19 cellular contexts compared by ENCODE assay signal in the genomic region with DNA sequence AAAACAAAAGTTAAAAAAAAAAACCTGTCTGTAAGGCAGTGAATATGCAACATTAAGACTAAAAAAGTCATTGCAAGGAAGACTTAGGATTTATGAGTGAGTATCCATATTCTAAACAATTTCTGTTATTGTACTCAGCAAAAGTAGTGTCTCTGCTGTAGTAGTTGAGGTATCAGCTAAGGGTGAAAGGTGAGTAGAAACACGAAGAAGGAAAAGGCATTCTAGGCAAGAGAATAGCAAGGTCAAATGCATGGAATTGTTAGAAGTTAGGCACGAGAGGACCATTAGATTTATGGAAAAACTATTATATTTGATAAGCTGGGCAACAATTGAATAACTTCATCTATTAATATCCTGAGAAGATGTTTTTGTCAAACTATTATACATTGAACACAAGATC. TPM values are rescaled to one million over a fixed set of nuclear protein-coding genes. Genes with fewer than 3 reads are reported as not detected.
DNase-seq lines count a peak whose midpoint lies in the region; ATAC-seq lines count a peak whose summit lies in the region.
"Had no signal": no experiment of that assay in that cellular context is flagged by ENCODE, and none has a peak within 500 bp of the region (broad histone marks: within the 10 kb centered on the region; RNA-seq: fewer than 3 reads in every experiment).

No MANE protein-coding gene starts in this region.

- H3K36me3 Mint-ChIP-seq in T-helper 2 cell treated with Interferon-gamma antibody and Interleukin-4, amounts not matched to agents 5 μg/mL and 100 μg/mL, for 36 hours (ENCODE audit: low read depth) = peaks cover 38% of the 10 kb centered on the region
- H3K36me3 Mint-ChIP-seq in CD4-positive, alpha-beta memory T cell = peaks cover 7 to 8% of the 10 kb centered on the region in 2 donors
- peaks cover 3% of the 10 kb centered on the region for H3K36me3 Mint-ChIP-seq in T-cell
- no peaks in the 10 kb centered on the region for H3K36me3 Mint-ChIP-seq in immature natural killer cell

- H3K4me1 ChIP-seq in CD4-positive, alpha-beta memory T cell (ENCODE audit: insufficient read depth, low read length) = peaks cover 41% of the 10 kb centered on the region

- DNase-seq in T-helper 2 cell treated with Interferon-gamma antibody and Interleukin-4, amounts not matched to agents 5 μg/mL and 100 μg/mL, for 36 hours (ENCODE audit: low spot score) = no peak
- DNase-seq in T-helper 2 cell = no peak
- DNase-seq in CD4-positive, alpha-beta memory T cell = no peak
- no peak for DNase-seq in T-cell
- DNase-seq in immature natural killer cell = no peak
- DNase-seq in caudate nucleus (lab: John Stamatoyannopoulos, UW) = no peak
- DNase-seq in SKM-1 (lab: John Stamatoyannopoulos, UW; ENCODE audit: unreplicated experiment) = no peak
- no peak for DNase-seq in A172 (ENCODE audit: low spot score)
- DNase-seq: activated CD4-positive, alpha-beta memory T cell treated with anti-CD3 and anti-CD28 coated beads for 36 hours; cortex of kidney; MG63; NCI-H1436; NCI-H524; nucleus accumbens; retina; spleen; stimulated activated CD4-positive, alpha-beta T cell treated with anti-CD3 and anti-CD28 coated beads, Interleukin-4, amount 100 ng/mL, for 4 hours had no signal

- no peaks in the 10 kb centered on the region for H3K27me3 Mint-ChIP-seq in T-helper 2 cell treated with Interferon-gamma antibody and Interleukin-4, amounts not matched to agents 5 μg/mL and 100 μg/mL, for 36 hours (ENCODE audit: low read depth)
- H3K27me3 Mint-ChIP-seq in CD4-positive, alpha-beta memory T cell = no peaks in the 10 kb centered on the region
- H3K27me3 Mint-ChIP-seq in T-cell (no peaks in the 10 kb centered on the region), immature natural killer cell (ENCODE audit: low read depth in 3 of 3) (peaks cover 2 to 3% (median 3%) of the 10 kb centered on the region in 3 donors)
- H3K27me3 Mint-ChIP-seq: activated CD4-positive, alpha-beta memory T cell treated with anti-CD3 and anti-CD28 coated beads for 36 hours had no signal

- H3K4me3 Mint-ChIP-seq in T-helper 2 cell treated with Interferon-gamma antibody and Interleukin-4, amounts not matched to agents 5 μg/mL and 100 μg/mL, for 36 hours = peak overlapping the region; percentile 85
- peak overlapping the region in 7 of 8 donors; percentile 31 to 99 (median 97) for H3K4me3 Mint-ChIP-seq in CD4-positive, alpha-beta memory T cell
- peak overlapping the region; percentile 11 to 96 (median 47) for H3K4me3 Mint-ChIP-seq in T-cell
- H3K4me3 Mint-ChIP-seq in immature natural killer cell = peak overlapping the region; percentile 25 to 97 (median 96)

- H3K4me1 Mint-ChIP-seq in T-helper 2 cell treated with Interferon-gamma antibody and Interleukin-4, amounts not matched to agents 5 μg/mL and 100 μg/mL, for 36 hours (ENCODE audit: low read depth) = peaks cover 72% of the 10 kb centered on the region
- H3K4me1 Mint-ChIP-seq in CD4-positive, alpha-beta memory T cell = peaks cover 41 to 80% (median 55%) of the 10 kb centered on the region in 4 donors
- H3K4me1 Mint-ChIP-seq in T-cell = peaks cover 59 to 65% (median 63%) of the 10 kb centered on the region in 3 donors
- peaks cover 41 to 58% of the 10 kb centered on the region in 2 donors for H3K4me1 Mint-ChIP-seq in immature natural killer cell

- no peaks in the 10 kb centered on the region for H3K9me3 ChIP-seq in CD4-positive, alpha-beta memory T cell (ENCODE audit: control insufficient read depth in 1 of 2, low read length in 2 of 2)
- H3K9me3 ChIP-seq: BLaER1, MG63, spleen had no signal

- H3K36me3 ChIP-seq in CD4-positive, alpha-beta memory T cell (ENCODE audit: insufficient read depth, low read length) = no peaks in the 10 kb centered on the region

- no peak overlapping the region for H3K4me3 ChIP-seq in CD4-positive, alpha-beta memory T cell (ENCODE audit: low read length in 2 of 2)

- no peak overlapping the region for H3K27ac Mint-ChIP-seq in T-helper 2 cell treated with Interferon-gamma antibody and Interleukin-4, amounts not matched to agents 5 μg/mL and 100 μg/mL, for 36 hours
- peak overlapping the region in 6 of 7 donors; percentile 5 to 97 (median 52) for H3K27ac Mint-ChIP-seq in CD4-positive, alpha-beta memory T cell
- H3K27ac Mint-ChIP-seq in T-cell = no peak overlapping the region
- H3K27ac Mint-ChIP-seq in immature natural killer cell = peak overlapping the region in 3 of 6 donors; percentile 12 to 98 (median 74)
- H3K27ac Mint-ChIP-seq: activated CD4-positive, alpha-beta memory T cell treated with anti-CD3 and anti-CD28 coated beads for 36 hours had no signal

- intact Hi-C loops in CD4-positive, alpha-beta memory T cell (cut with micrococcal nuclease) = loop anchor here (10.0 kb wide), 2 partner anchors 159 to 189 kb away; no protein-coding TSS in a partner anchor

- CTCF ChIA-PET in CD4-positive, alpha-beta memory T cell (lab: Charles Lee; ENCODE audit: partially characterized antibody) = interaction anchor here (1.1 to 3.5 kb wide), 4 partner anchors 17 to 90 kb away, joined by 3 to 41 read pairs (median 9); a partner anchor contains a TSS
- CTCF ChIA-PET in T-cell (lab: Charles Lee) = no interaction called here

- H3K27ac ChIP-seq in CD4-positive, alpha-beta memory T cell (ENCODE audit: low read depth, low read length) = no peak overlapping the region
- no peak overlapping the region for H3K27ac ChIP-seq in caudate nucleus (ENCODE audit: low read depth, low read length)
- H3K27ac ChIP-seq: BLaER1, HL-60, spleen had no signal

- no peaks in the 10 kb centered on the region for H3K9me3 Mint-ChIP-seq in T-helper 2 cell treated with Interferon-gamma antibody and Interleukin-4, amounts not matched to agents 5 μg/mL and 100 μg/mL, for 36 hours
- H3K9me3 Mint-ChIP-seq in CD4-positive, alpha-beta memory T cell = no peaks in the 10 kb centered on the region
- H3K9me3 Mint-ChIP-seq in T-cell (no peaks in the 10 kb centered on the region), immature natural killer cell (no peaks in the 10 kb centered on the region)
- H3K9me3 Mint-ChIP-seq: activated CD4-positive, alpha-beta memory T cell treated with anti-CD3 and anti-CD28 coated beads for 36 hours had no signal

- POLR2A ChIA-PET in CD4-positive, alpha-beta memory T cell (lab: Charles Lee; ENCODE audit: partially characterized antibody) = interaction anchor here (1.7 kb wide), 1 partner anchor 19 kb away, joined by 6 read pairs; no protein-coding TSS in a partner anchor
- POLR2A ChIA-PET in T-cell (lab: Charles Lee) = no interaction called here

- no peak for ATAC-seq in T-cell (replicated peaks in 1 of 4)

- H3K27me3 ChIP-seq in CD4-positive, alpha-beta memory T cell (ENCODE audit: insufficient read depth, low read length) = no peaks in the 10 kb centered on the region
- H3K27me3 ChIP-seq: BLaER1, MG63, spleen had no signal

RNA-seq across cellular contexts. Expression of a gene that starts 1.8 kb away (rescaled TPM):
- total RNA-seq in CD4-positive, alpha-beta memory T cell = 1 to 10 TPM; 9.4 to 9.9 TPM
- 10 to 100 TPM; 12.7 to 15.6 TPM for polyA plus RNA-seq in CD4-positive, alpha-beta memory T cell
- 10 to 100 TPM in 2 of 5 donors, 1 to 10 TPM in 3; 5.6 to 13.0 (median 6.0) TPM for total RNA-seq in T-cell
- polyA plus RNA-seq in immature natural killer cell = 10 to 100 TPM in 1 of 3 donors, 1 to 10 TPM in 2; 5.4 to 15.7 (median 9.5) TPM
- total RNA-seq in A172 (2014; rRNA removed; shearing (Covaris generic)) = 1.1 and 5.7 TPM in 2 replicates

Comparison
In these comparisons a context has a peak if more than half of its experiments do, and no peak if none do; other contexts are left out.
1. H3K27ac Mint-ChIP-seq: peak in CD4-positive, alpha-beta memory T cell (6 of 7); none in T-helper 2 cell treated with Interferon-gamma antibody and Interleukin-4, amounts not matched to agents 5 μg/mL and 100 μg/mL, for 36 hours (single experiment) and T-cell (0 of 2).
2. H3K4me3 Mint-ChIP-seq: peak in every context shown above with its lines; median percentile 97 in CD4-positive, alpha-beta memory T cell; 96 in immature natural killer cell; 85 in T-helper 2 cell treated with Interferon-gamma antibody and Interleukin-4, amounts not matched to agents 5 μg/mL and 100 μg/mL, for 36 hours; 47 in T-cell.